In the genomic region with DNA sequence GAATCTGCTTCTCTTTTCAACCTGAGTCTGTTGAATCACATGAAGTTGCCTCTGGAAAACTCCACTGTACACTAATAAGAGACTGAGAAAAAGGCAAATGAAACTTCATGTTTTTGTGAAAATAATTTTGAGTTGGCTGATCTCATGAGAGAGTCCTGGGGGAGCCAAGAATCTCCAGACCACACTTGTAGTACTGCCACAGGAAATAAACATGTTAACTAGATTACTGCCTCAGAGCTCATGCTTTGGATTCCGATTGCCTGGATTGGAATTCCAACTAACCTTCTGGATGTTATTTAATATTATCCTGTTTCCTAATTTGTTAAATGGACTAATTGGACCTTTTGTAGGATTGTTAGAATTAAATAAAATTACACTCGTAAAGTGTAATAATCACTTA, we compare ENCODE assay signal across 1 cellular context.
TF ChIP-seq lines count a peak whose summit lies in the region.

No MANE protein-coding gene starts in this region.

TF ChIP-seq in SK-N-SH, 30 proteins besides CTCF, POLR2A, EP300 and RAD21:
- TF ChIP-seq ELF1 (IDR thresholded peaks at IDR 0.05) (no peak), TAF1 (IDR thresholded peaks at IDR 0.05; ENCODE audit: borderline replicate concordance, low read depth, low read length) (no peak)
